ENCODE assay signal across 9 cellular contexts in the genomic region with DNA sequence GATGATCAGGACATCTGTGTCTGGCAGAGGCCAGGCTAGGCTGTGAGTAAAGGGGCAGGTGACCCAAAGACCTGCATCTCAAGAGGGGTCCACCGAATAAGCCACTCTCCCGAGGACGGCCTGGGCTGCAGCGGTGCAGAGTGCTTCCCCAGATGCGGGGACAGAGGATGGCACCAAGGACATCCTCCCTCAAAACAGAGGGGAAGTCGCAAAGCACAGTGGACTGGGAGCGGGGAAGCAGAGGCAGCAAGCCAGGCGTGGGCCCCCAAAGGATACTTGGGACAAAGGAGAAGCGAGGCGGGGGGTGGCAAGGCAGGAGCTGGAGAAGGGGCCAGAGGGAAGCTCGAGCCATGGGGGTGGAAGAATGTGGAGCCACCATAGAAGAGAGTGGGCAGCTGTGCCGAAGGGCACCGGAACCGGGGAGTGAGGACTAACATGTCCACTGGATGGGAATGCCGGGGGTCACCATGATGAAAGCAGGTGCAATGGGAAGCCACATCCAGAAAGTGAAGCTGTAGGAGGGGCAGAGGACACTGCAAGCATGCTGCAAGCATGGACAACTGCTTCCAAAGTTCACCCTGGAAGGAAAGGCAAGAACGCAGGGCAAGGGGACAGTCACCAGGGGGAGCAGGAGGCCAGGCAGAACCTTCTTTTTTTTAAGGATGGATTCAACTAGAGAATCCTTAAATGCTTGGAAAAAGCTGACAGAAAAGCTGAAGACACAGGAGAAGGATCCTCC.
DNase-seq lines count a peak whose midpoint lies in the region; ATAC-seq and TF ChIP-seq lines count a peak whose summit lies in the region.
"Had no signal": no experiment of that assay in that cellular context is flagged by ENCODE, and none has a peak within 500 bp of the region (broad histone marks: within the 10 kb centered on the region; RNA-seq: fewer than 3 reads in every experiment).

No MANE protein-coding gene starts in this region.

- TF ChIP-seq EP300 in gastroesophageal sphincter (IDR thresholded peaks at IDR 0.05) = no peak

- H3K36me3 ChIP-seq in gastroesophageal sphincter = peaks cover 0 to 100% of the 10 kb centered on the region in 2 donors
- H3K36me3 ChIP-seq: ovary had no signal

- H3K27ac Mint-ChIP-seq in T-helper 17 cell = no peak overlapping the region

- peaks cover 6% of the 10 kb centered on the region for H3K36me3 Mint-ChIP-seq in T-helper 17 cell (ENCODE audit: low read depth)

- peaks cover 0 to 76% (median 12%) of the 10 kb centered on the region in 3 donors for H3K4me1 ChIP-seq in gastroesophageal sphincter

- H3K27me3 ChIP-seq in gastroesophageal sphincter = no peaks in the 10 kb centered on the region
- H3K27me3 ChIP-seq: ovary had no signal

- H3K9me3 ChIP-seq in T-helper 17 cell (ENCODE audit: control insufficient read depth, low read length, poor library complexity, severe bottlenecking) = no peaks in the 10 kb centered on the region
- no peaks in the 10 kb centered on the region for H3K9me3 ChIP-seq in gastroesophageal sphincter
- H3K9me3 ChIP-seq: ovary had no signal

- peaks cover 20% of the 10 kb centered on the region for H3K4me1 Mint-ChIP-seq in T-helper 17 cell

- TF ChIP-seq CTCF in gastroesophageal sphincter (IDR thresholded peaks at IDR 0.05) = peak in 3 of 4 experiments; percentile 36 to 66 (median 45)

- no peak overlapping the region for H3K4me3 ChIP-seq in gastroesophageal sphincter
- H3K4me3 ChIP-seq: ovary had no signal

- WGBS in gastroesophageal sphincter (ENCODE audit: low coverage in 1 of 2), 2 donors = 82 to 85% methylated on average over 6 to 13 of the region's 16 CpGs

- DNase-seq in stimulated activated CD4-positive, alpha-beta T cell treated with anti-CD3 and anti-CD28 coated beads, Interleukin-4, amount 100 ng/mL, for 1 hour = peak; percentile 22
- no peak for DNase-seq in stimulated activated CD4-positive, alpha-beta T cell treated with anti-CD3 and anti-CD28 coated beads, Interleukin-4, amount 100 ng/mL, for 4 hours
- no peak for DNase-seq in T-helper 17 cell
- no peak for DNase-seq in H4 (ENCODE audit: low spot score)
- DNase-seq in T1000 (lab: John Stamatoyannopoulos, UW) = no peak
- no peak for DNase-seq in cortex of kidney (lab: John Stamatoyannopoulos, UW)
- no peak for DNase-seq in retina

- no peaks in the 10 kb centered on the region for H3K27me3 Mint-ChIP-seq in T-helper 17 cell

- peak overlapping the region in 2 of 4 donors; percentile 4 to 39 for H3K27ac ChIP-seq in gastroesophageal sphincter
- H3K27ac ChIP-seq: ovary had no signal

- H3K4me3 Mint-ChIP-seq in T-helper 17 cell = peak overlapping the region; percentile 73

- TF ChIP-seq POLR2A in gastroesophageal sphincter (IDR thresholded peaks at IDR 0.05) = no peak

- no peak for ATAC-seq in T-helper 17 cell
- ATAC-seq in gastroesophageal sphincter = no peak
